Comparison of ENCODE assay signal across 12 cellular contexts in the genomic region with DNA sequence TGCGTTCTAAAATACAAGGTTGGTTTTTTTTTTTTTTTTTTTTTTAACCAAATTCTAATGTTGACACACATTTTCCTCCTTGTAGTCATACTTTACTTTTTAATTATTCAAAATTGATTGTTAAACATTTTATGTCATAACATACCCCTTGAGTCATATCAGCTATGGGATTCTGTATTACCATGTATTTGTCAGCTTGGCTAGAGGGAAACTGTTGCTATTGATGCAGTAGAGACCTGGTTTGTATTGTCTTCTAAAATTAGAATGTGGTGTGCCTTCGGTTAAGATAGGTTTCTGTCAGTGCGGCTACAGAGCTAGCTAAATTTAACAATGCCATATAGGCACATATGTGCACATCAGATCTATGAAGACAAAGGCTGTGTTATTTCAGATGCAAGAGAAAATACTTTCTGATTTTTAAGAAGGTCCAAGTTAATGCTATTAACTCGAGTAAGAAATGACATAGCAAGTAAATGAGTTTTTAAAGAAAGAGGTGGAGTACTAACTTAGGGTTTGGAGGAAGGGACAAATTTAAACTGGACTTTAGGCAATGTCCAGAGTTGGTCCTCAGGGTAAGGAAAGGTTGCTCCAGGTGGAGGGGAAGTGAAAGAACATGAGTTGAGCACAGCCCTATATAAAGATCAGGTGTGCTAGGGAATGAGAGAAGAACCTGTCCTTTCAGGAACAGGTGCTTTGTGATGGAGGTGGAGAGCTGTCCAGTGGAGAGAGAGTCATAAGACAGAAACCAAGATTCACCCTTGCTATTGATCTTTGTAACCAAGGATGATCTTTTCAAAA.
DNase-seq lines count a peak whose midpoint lies in the region; ATAC-seq and TF ChIP-seq lines count a peak whose summit lies in the region.
"Had no signal": no experiment of that assay in that cellular context is flagged by ENCODE, and none has a peak within 500 bp of the region (broad histone marks: within the 10 kb centered on the region; RNA-seq: fewer than 3 reads in every experiment).

No MANE protein-coding gene starts in this region.

- no peaks in the 10 kb centered on the region for H3K79me2 ChIP-seq in KMS-11 (ENCODE audit: insufficient read depth, low read depth)

- no peaks in the 10 kb centered on the region for H3K27me3 Mint-ChIP-seq in chondrocyte (ENCODE audit: low read depth)

- peak overlapping the region; percentile 92 for H3K27ac ChIP-seq in KMS-11
- H3K27ac ChIP-seq: heart right ventricle had no signal

- H3K4me2 ChIP-seq in KMS-11 = peak overlapping the region; percentile 82

- ATAC-seq in GM18499 (IDR thresholded peaks at IDR 0.05; ENCODE audit: insufficient read depth, unreplicated experiment) = peak; percentile 87
- ATAC-seq in GM19452 (IDR thresholded peaks at IDR 0.05; ENCODE audit: unreplicated experiment) = peak; percentile 81
- ATAC-seq in HG02885 (IDR thresholded peaks at IDR 0.05; ENCODE audit: poor library complexity, unreplicated experiment) = peak; percentile 91
- ATAC-seq: T-cell had no signal

- DNase-seq in D341Med (ENCODE audit: low spot score) = no peak
- no peak for DNase-seq in chondrocyte (ENCODE audit: low spot score)
- no peak for DNase-seq in activated CD4-positive, alpha-beta T cell treated with anti-CD3 and anti-CD28 coated beads for 1 hour
- no peak for DNase-seq in stimulated activated CD8-positive, alpha-beta memory T cell treated with anti-CD3 and anti-CD28 coated beads, Interleukin-4, amount 100 ng/mL, for 48 hours
- DNase-seq: activated T-cell treated with anti-CD3 and anti-CD28 coated beads for 4 hours, heart right ventricle, NCI-H524 treated with DMSO at 0.1 percent for 48 hours, T-cell had no signal

- H3K9me3 Mint-ChIP-seq in chondrocyte (ENCODE audit: low read depth) = no peaks in the 10 kb centered on the region
- H3K9me3 Mint-ChIP-seq: T-cell had no signal

- 0 out of 2 replicates have a peak overlapping the region, but pooled peaks have one; percentile 12 for H2AFZ ChIP-seq in KMS-11 (ENCODE audit: low read depth)

- H3K4me3 ChIP-seq in KMS-11 (IDR thresholded peaks at IDR 0.05; ENCODE audit: insufficient read depth, low read depth, low read length) = peak overlapping the region; percentile 91
- H3K4me3 ChIP-seq: heart right ventricle had no signal

- TF ChIP-seq CTCF in KMS-11 (conservative IDR thresholded peaks at IDR 0.05; ENCODE audit: low read depth, low read length) (no peak), chondrocyte (IDR thresholded peaks at IDR 0.05) (no peak)

- H3K27ac Mint-ChIP-seq in chondrocyte (ENCODE audit: unreplicated experiment) = no peak overlapping the region
- H3K27ac Mint-ChIP-seq: T-cell had no signal

- H3K27me3 ChIP-seq in KMS-11 (ENCODE audit: insufficient read depth, low read depth) = no peaks in the 10 kb centered on the region
- H3K27me3 ChIP-seq: heart right ventricle had no signal

- peaks cover 95% of the 10 kb centered on the region for H3K4me1 ChIP-seq in KMS-11 (ENCODE audit: low read depth, poor library complexity, severe bottlenecking)

- H4K20me1 ChIP-seq in KMS-11 (ENCODE audit: insufficient read depth) = no peaks in the 10 kb centered on the region

- peak overlapping the region; percentile 55 for H3K9ac ChIP-seq in KMS-11

- H3K4me1 Mint-ChIP-seq in chondrocyte (ENCODE audit: low read depth) = peaks cover 25% of the 10 kb centered on the region
- H3K4me1 Mint-ChIP-seq: T-cell had no signal

- no peak overlapping the region for H3K4me3 Mint-ChIP-seq in chondrocyte (ENCODE audit: unreplicated experiment)
- H3K4me3 Mint-ChIP-seq: T-cell had no signal

- peaks cover 7% of the 10 kb centered on the region for H3K36me3 Mint-ChIP-seq in chondrocyte (ENCODE audit: low read depth)
- H3K36me3 Mint-ChIP-seq: T-cell had no signal

- no peaks in the 10 kb centered on the region for H3K36me3 ChIP-seq in KMS-11 (ENCODE audit: insufficient read depth)
